Comparison of ENCODE assay signal across 1 cellular context in genomic region chr18:36633961-36634412, GRCh38.
TF ChIP-seq lines count a peak whose summit lies in the region.

No MANE protein-coding gene starts in this region.

TF ChIP-seq in WTC11, 78 proteins besides CTCF, POLR2A, EP300 and RAD21 (continued from another document):
- TF ChIP-seq, protein P1, sequence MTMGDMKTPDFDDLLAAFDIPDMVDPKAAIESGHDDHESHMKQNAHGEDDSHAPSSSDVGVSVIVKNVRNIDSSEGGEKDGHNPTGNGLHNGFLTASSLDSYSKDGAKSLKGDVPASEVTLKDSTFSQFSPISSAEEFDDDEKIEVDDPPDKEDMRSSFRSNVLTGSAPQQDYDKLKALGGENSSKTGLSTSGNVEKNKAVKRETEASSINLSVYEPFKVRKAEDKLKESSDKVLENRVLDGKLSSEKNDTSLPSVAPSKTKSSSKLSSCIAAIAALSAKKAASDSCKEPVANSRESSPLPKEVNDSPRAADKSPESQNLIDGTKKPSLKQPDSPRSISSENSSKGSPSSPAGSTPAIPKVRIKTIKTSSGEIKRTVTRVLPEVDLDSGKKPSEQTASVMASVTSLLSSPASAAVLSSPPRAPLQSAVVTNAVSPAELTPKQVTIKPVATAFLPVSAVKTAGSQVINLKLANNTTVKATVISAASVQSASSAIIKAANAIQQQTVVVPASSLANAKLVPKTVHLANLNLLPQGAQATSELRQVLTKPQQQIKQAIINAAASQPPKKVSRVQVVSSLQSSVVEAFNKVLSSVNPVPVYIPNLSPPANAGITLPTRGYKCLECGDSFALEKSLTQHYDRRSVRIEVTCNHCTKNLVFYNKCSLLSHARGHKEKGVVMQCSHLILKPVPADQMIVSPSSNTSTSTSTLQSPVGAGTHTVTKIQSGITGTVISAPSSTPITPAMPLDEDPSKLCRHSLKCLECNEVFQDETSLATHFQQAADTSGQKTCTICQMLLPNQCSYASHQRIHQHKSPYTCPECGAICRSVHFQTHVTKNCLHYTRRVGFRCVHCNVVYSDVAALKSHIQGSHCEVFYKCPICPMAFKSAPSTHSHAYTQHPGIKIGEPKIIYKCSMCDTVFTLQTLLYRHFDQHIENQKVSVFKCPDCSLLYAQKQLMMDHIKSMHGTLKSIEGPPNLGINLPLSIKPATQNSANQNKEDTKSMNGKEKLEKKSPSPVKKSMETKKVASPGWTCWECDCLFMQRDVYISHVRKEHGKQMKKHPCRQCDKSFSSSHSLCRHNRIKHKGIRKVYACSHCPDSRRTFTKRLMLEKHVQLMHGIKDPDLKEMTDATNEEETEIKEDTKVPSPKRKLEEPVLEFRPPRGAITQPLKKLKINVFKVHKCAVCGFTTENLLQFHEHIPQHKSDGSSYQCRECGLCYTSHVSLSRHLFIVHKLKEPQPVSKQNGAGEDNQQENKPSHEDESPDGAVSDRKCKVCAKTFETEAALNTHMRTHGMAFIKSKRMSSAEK (CRISPR knock-in tag; IDR thresholded peaks at IDR 0.05; ENCODE audit: borderline replicate concordance), result no peak
- TF ChIP-seq RELA (CRISPR knock-in tag; IDR thresholded peaks at IDR 0.05; ENCODE audit: borderline replicate concordance) (no peak), SOX15 (CRISPR knock-in tag; IDR thresholded peaks at IDR 0.05) (no peak), ZNF219 (CRISPR knock-in tag; IDR thresholded peaks at IDR 0.05; ENCODE audit: borderline replicate concordance) (no peak), NFE2L1 (CRISPR knock-in tag; IDR thresholded peaks at IDR 0.05) (no peak)
- TF ChIP-seq, protein P2, sequence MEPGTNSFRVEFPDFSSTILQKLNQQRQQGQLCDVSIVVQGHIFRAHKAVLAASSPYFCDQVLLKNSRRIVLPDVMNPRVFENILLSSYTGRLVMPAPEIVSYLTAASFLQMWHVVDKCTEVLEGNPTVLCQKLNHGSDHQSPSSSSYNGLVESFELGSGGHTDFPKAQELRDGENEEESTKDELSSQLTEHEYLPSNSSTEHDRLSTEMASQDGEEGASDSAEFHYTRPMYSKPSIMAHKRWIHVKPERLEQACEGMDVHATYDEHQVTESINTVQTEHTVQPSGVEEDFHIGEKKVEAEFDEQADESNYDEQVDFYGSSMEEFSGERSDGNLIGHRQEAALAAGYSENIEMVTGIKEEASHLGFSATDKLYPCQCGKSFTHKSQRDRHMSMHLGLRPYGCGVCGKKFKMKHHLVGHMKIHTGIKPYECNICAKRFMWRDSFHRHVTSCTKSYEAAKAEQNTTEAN (CRISPR knock-in tag; IDR thresholded peaks at IDR 0.05), result no peak
TF ChIP-seq in WTC11: peak in this region for 0.
